In genomic region chr19:38917921-38918491, GRCh38 we compare ENCODE assay signal across 12 cellular contexts. TPM values are rescaled to one million over a fixed set of nuclear protein-coding genes. Genes with fewer than 3 reads are reported as not detected.
DNase-seq lines count a peak whose midpoint lies in the region; ATAC-seq and TF ChIP-seq lines count a peak whose summit lies in the region.
"Had no signal": no experiment of that assay in that cellular context is flagged by ENCODE, and none has a peak within 500 bp of the region (broad histone marks: within the 10 kb centered on the region; RNA-seq: fewer than 3 reads in every experiment).

No MANE protein-coding gene starts in this region.

- H3K9ac ChIP-seq in endodermal cell (ENCODE audit: extremely low read depth, low read length, poor library complexity, severe bottlenecking), result no peak overlapping the region

- no peak overlapping the region for H3K4me3 Mint-ChIP-seq in activated CD4-positive, alpha-beta T cell treated with anti-CD3 and anti-CD28 coated beads, Interleukin-2, amount 10 ng/mL, durations not matched to agents 7 days and 5 days
- no peak overlapping the region for H3K4me3 Mint-ChIP-seq in endodermal cell
- H3K4me3 Mint-ChIP-seq: activated naive CD4-positive, alpha-beta T cell treated with anti-CD3 and anti-CD28 coated beads, Interleukin-2, amount 50 U/mL, for 24 hours; B cell had no signal

- no peaks in the 10 kb centered on the region for H3K9me3 ChIP-seq in endodermal cell (ENCODE audit: control insufficient read depth, low read length)
- H3K9me3 ChIP-seq: HAP-1 had no signal

- H3K9me3 Mint-ChIP-seq in activated CD4-positive, alpha-beta T cell treated with anti-CD3 and anti-CD28 coated beads, Interleukin-2, amount 10 ng/mL, durations not matched to agents 7 days and 5 days, result no peaks in the 10 kb centered on the region
- H3K9me3 Mint-ChIP-seq in endodermal cell, result peaks cover 1% of the 10 kb centered on the region
- H3K9me3 Mint-ChIP-seq: activated naive CD4-positive, alpha-beta T cell treated with anti-CD3 and anti-CD28 coated beads, Interleukin-2, amount 50 U/mL, for 24 hours had no signal

- H3K4me3 ChIP-seq in endodermal cell (ENCODE audit: low read length) (no peak overlapping the region), retinal pigment epithelial cell (ENCODE audit: low read length) (no peak overlapping the region)
- H3K4me3 ChIP-seq: HAP-1 had no signal

- H3K27me3 Mint-ChIP-seq in activated CD4-positive, alpha-beta T cell treated with anti-CD3 and anti-CD28 coated beads, Interleukin-2, amount 10 ng/mL, durations not matched to agents 7 days and 5 days, result no peaks in the 10 kb centered on the region
- peaks cover 2% of the 10 kb centered on the region for H3K27me3 Mint-ChIP-seq in endodermal cell (ENCODE audit: insufficient read depth)
- H3K27me3 Mint-ChIP-seq: activated naive CD4-positive, alpha-beta T cell treated with anti-CD3 and anti-CD28 coated beads, Interleukin-2, amount 50 U/mL, for 24 hours; B cell had no signal

- POLR2A ChIA-PET in activated CD4-positive, alpha-beta T cell treated with anti-CD3 and anti-CD28 coated beads, Interleukin-2, amount 10 ng/mL, durations not matched to agents 7 days and 5 days (lab: Charles Lee), result no interaction called here

- no peak for ATAC-seq in HG03521 (IDR thresholded peaks at IDR 0.05; ENCODE audit: unreplicated experiment)
- no peak for ATAC-seq in HG03159 (IDR thresholded peaks at IDR 0.05; ENCODE audit: unreplicated experiment)

- DNase-seq in activated CD4-positive, alpha-beta T cell treated with anti-CD3 and anti-CD28 coated beads, Interleukin-2, amount 10 ng/mL, durations not matched to agents 7 days and 5 days, result no peak
- no peak for DNase-seq in activated CD4-positive, alpha-beta T cell treated with anti-CD3 and anti-CD28 coated beads for 4 hours
- DNase-seq in OCI-M1 (lab: John Stamatoyannopoulos, UW), result peak; percentile 2
- no peak for DNase-seq in endodermal cell
- no peak for DNase-seq in retinal pigment epithelial cell (ENCODE audit: low read depth)
- DNase-seq in NCI-H2107 (lab: John Stamatoyannopoulos, UW), result no peak

- peak overlapping the region; percentile 44 for H3K27ac Mint-ChIP-seq in activated CD4-positive, alpha-beta T cell treated with anti-CD3 and anti-CD28 coated beads, Interleukin-2, amount 10 ng/mL, durations not matched to agents 7 days and 5 days
- peak overlapping the region; percentile 55 for H3K27ac Mint-ChIP-seq in endodermal cell
- H3K27ac Mint-ChIP-seq: activated naive CD4-positive, alpha-beta T cell treated with anti-CD3 and anti-CD28 coated beads, Interleukin-2, amount 50 U/mL, for 24 hours; B cell had no signal

- peak; percentile 60 for TF ChIP-seq CTCF in endodermal cell (conservative IDR thresholded peaks at IDR 0.05)
- TF ChIP-seq CTCF in retinal pigment epithelial cell (conservative IDR thresholded peaks at IDR 0.05; ENCODE audit: low read depth, low read length), result peak; percentile 52

- H3K27me3 ChIP-seq in endodermal cell (ENCODE audit: control insufficient read depth, insufficient read depth, low read length, poor library complexity, severe bottlenecking), result no peaks in the 10 kb centered on the region

- 93% methylated on average over 8 to 12 of the region's 13 CpGs for WGBS in endodermal cell (ENCODE audit: insufficient coverage in 1 of 2, insufficient read length in 1 of 2), 2 experiments

- H3K36me3 ChIP-seq in endodermal cell (ENCODE audit: control insufficient read depth, insufficient read depth, low read length), result peaks cover 21% of the 10 kb centered on the region

- CTCF ChIA-PET in activated CD4-positive, alpha-beta T cell treated with anti-CD3 and anti-CD28 coated beads, Interleukin-2, amount 10 ng/mL, durations not matched to agents 7 days and 5 days (lab: Charles Lee), result interaction anchor here (1.1 to 1.2 kb wide), 2 partner anchors 9 to 35 kb away, joined by 3 read pairs; no protein-coding TSS in a partner anchor

- H3K4me1 ChIP-seq in endodermal cell (ENCODE audit: control insufficient read depth, insufficient read depth, low read length), result no peaks in the 10 kb centered on the region
- H3K4me1 ChIP-seq: HAP-1 had no signal

- H3K4me1 Mint-ChIP-seq in activated CD4-positive, alpha-beta T cell treated with anti-CD3 and anti-CD28 coated beads, Interleukin-2, amount 10 ng/mL, durations not matched to agents 7 days and 5 days, result peaks cover 2% of the 10 kb centered on the region
- H3K4me1 Mint-ChIP-seq in endodermal cell, result no peaks in the 10 kb centered on the region
- H3K4me1 Mint-ChIP-seq: activated naive CD4-positive, alpha-beta T cell treated with anti-CD3 and anti-CD28 coated beads, Interleukin-2, amount 50 U/mL, for 24 hours; B cell had no signal

- H3K36me3 Mint-ChIP-seq in activated CD4-positive, alpha-beta T cell treated with anti-CD3 and anti-CD28 coated beads, Interleukin-2, amount 10 ng/mL, durations not matched to agents 7 days and 5 days (ENCODE audit: low read depth), result peaks cover 7% of the 10 kb centered on the region
- H3K36me3 Mint-ChIP-seq in endodermal cell (ENCODE audit: low read depth), result peaks cover 25% of the 10 kb centered on the region

- H3K27ac ChIP-seq in endodermal cell (ENCODE audit: low read depth, low read length), result no peak overlapping the region

RNA-seq across cellular contexts. Expression of gene CCER2, which starts 6.0 kb away (rescaled TPM):
- total RNA-seq in activated CD4-positive, alpha-beta T cell treated with anti-CD3 and anti-CD28 coated beads, Interleukin-2, amount 10 ng/mL, durations not matched to agents 7 days and 5 days, result under 1 TPM; 0.83 to 0.97 TPM
- total RNA-seq in endodermal cell, result 1 to 10 TPM in 1 of 2 donors, not detected in 1; 1.2 TPM
- polyA plus RNA-seq in endodermal cell (2013, experiment 1 of 2), result 4.8 TPM
- 4.2 TPM for polyA plus RNA-seq in endodermal cell (2013, experiment 2 of 2)
- total RNA-seq: HT1080 had no signal

RNA-seq across cellular contexts. Expression of gene SARS2, which starts 12.6 kb away (rescaled TPM):
- 10 to 100 TPM; 33.4 to 37.9 TPM for total RNA-seq in activated CD4-positive, alpha-beta T cell treated with anti-CD3 and anti-CD28 coated beads, Interleukin-2, amount 10 ng/mL, durations not matched to agents 7 days and 5 days
- total RNA-seq in endodermal cell, result 10 to 100 TPM; 53.2 to 60.2 TPM
- polyA plus RNA-seq in endodermal cell (2013, experiment 1 of 2), result 56.0 TPM
- 44.1 TPM for polyA plus RNA-seq in endodermal cell (2013, experiment 2 of 2)

RNA-seq across cellular contexts. Expression of gene MRPS12, which starts 12.7 kb away (rescaled TPM):
- 10 to 100 TPM; 54.8 to 57.5 TPM for total RNA-seq in activated CD4-positive, alpha-beta T cell treated with anti-CD3 and anti-CD28 coated beads, Interleukin-2, amount 10 ng/mL, durations not matched to agents 7 days and 5 days
- total RNA-seq in endodermal cell, result 10 to 100 TPM; 37.5 to 38.3 TPM
- polyA plus RNA-seq in endodermal cell (2013, experiment 1 of 2), result 28.6 TPM
- 30.0 TPM for polyA plus RNA-seq in endodermal cell (2013, experiment 2 of 2)

RNA-seq across cellular contexts. Expression of gene NFKBIB, which starts 18.2 kb away (rescaled TPM):
- total RNA-seq in activated CD4-positive, alpha-beta T cell treated with anti-CD3 and anti-CD28 coated beads, Interleukin-2, amount 10 ng/mL, durations not matched to agents 7 days and 5 days, result 10 to 100 TPM; 31.6 to 32.2 TPM
- total RNA-seq in endodermal cell, result 10 to 100 TPM; 20.7 to 24.3 TPM
- polyA plus RNA-seq in endodermal cell (2013, experiment 1 of 2), result 18.4 TPM
- polyA plus RNA-seq in endodermal cell (2013, experiment 2 of 2), result 18.2 TPM

RNA-seq across cellular contexts. Expression of gene SIRT2, which starts 18.6 kb away (rescaled TPM):
- total RNA-seq in activated CD4-positive, alpha-beta T cell treated with anti-CD3 and anti-CD28 coated beads, Interleukin-2, amount 10 ng/mL, durations not matched to agents 7 days and 5 days, result 10 to 100 TPM; 45.2 to 47.1 TPM
- 10 to 100 TPM; 10.4 to 13.7 TPM for total RNA-seq in endodermal cell
- polyA plus RNA-seq in endodermal cell (2013, experiment 1 of 2), result 30.3 TPM
- 23.5 TPM for polyA plus RNA-seq in endodermal cell (2013, experiment 2 of 2)
